In genomic region chr5:135930029-135930948, GRCh38 we compare ENCODE assay signal across 9 cellular contexts. TPM values are rescaled to one million over a fixed set of nuclear protein-coding genes. Genes with fewer than 3 reads are reported as not detected.
DNase-seq lines count a peak whose midpoint lies in the region; ATAC-seq and TF ChIP-seq lines count a peak whose summit lies in the region.
"Had no signal": no experiment of that assay in that cellular context is flagged by ENCODE, and none has a peak within 500 bp of the region (broad histone marks: within the 10 kb centered on the region; RNA-seq: fewer than 3 reads in every experiment).

No MANE protein-coding gene starts in this region.

- no peak overlapping the region for H3K27ac Mint-ChIP-seq in dendritic cell treated with granulocyte-macrophage colony-stimulating factor and Interleukin-4, amounts not matched to agents 40 ng/mL and 50 ng/mL, for 4 days
- H3K27ac Mint-ChIP-seq in memory B cell: no peak overlapping the region

- no peaks in the 10 kb centered on the region for H3K9me3 Mint-ChIP-seq in dendritic cell treated with granulocyte-macrophage colony-stimulating factor and Interleukin-4, amounts not matched to agents 40 ng/mL and 50 ng/mL, for 4 days
- H3K9me3 Mint-ChIP-seq in memory B cell: no peaks in the 10 kb centered on the region

- H3K4me1 ChIP-seq in BE2C: no peaks in the 10 kb centered on the region

- H3K4me1 Mint-ChIP-seq in dendritic cell treated with granulocyte-macrophage colony-stimulating factor and Interleukin-4, amounts not matched to agents 40 ng/mL and 50 ng/mL, for 4 days (ENCODE audit: low read depth): peaks cover 5% of the 10 kb centered on the region
- H3K4me1 Mint-ChIP-seq in memory B cell: no peaks in the 10 kb centered on the region

- no peaks in the 10 kb centered on the region for H3K36me3 Mint-ChIP-seq in dendritic cell treated with granulocyte-macrophage colony-stimulating factor and Interleukin-4, amounts not matched to agents 40 ng/mL and 50 ng/mL, for 4 days (ENCODE audit: low read depth)
- no peaks in the 10 kb centered on the region for H3K36me3 Mint-ChIP-seq in memory B cell
- H3K36me3 Mint-ChIP-seq: naive B cell had no signal

- H3K9me3 ChIP-seq in BE2C: no peaks in the 10 kb centered on the region

- DNase-seq in left ventricle myocardium superior (peak; percentile 27), left cardiac atrium (no peak), memory B cell (ENCODE audit: low spot score in 2 of 2) (no peak), BE2C (no peak)
- DNase-seq: naive B cell had no signal

- H3K36me3 ChIP-seq in BE2C: no peaks in the 10 kb centered on the region

- H3K4me3 ChIP-seq in BE2C (ENCODE audit: low read depth, low read length): no peak overlapping the region

- peaks cover 69% of the 10 kb centered on the region for H3K27me3 Mint-ChIP-seq in dendritic cell treated with granulocyte-macrophage colony-stimulating factor and Interleukin-4, amounts not matched to agents 40 ng/mL and 50 ng/mL, for 4 days
- H3K27me3 Mint-ChIP-seq in memory B cell: peaks cover 20% of the 10 kb centered on the region

- TF ChIP-seq CTCF in BE2C (IDR thresholded peaks at IDR 0.05; ENCODE audit: low read depth, low read length): no peak

- intact Hi-C loops in left ventricle myocardium superior (cut with micrococcal nuclease) (no loop called here), left cardiac atrium (cut with DNase I) (no loop called here)
- intact Hi-C loops in dendritic cell treated with granulocyte-macrophage colony-stimulating factor and Interleukin-4, amounts not matched to agents 40 ng/mL and 50 ng/mL, for 4 days (cut with micrococcal nuclease): no loop called here

- peak overlapping the region; percentile 44 for H3K4me3 Mint-ChIP-seq in dendritic cell treated with granulocyte-macrophage colony-stimulating factor and Interleukin-4, amounts not matched to agents 40 ng/mL and 50 ng/mL, for 4 days
- H3K4me3 Mint-ChIP-seq in memory B cell: peak overlapping the region; percentile 17

- ATAC-seq in left ventricle myocardium superior (no peak), left cardiac atrium (no peak), memory B cell (ENCODE audit: low read depth) (no peak), GM18519 (IDR thresholded peaks at IDR 0.05; ENCODE audit: low FRiP score, unreplicated experiment) (no peak), HG03521 (IDR thresholded peaks at IDR 0.05; ENCODE audit: unreplicated experiment) (no peak), GM18867 (IDR thresholded peaks at IDR 0.05; ENCODE audit: unreplicated experiment) (no peak)

- H3K27me3 ChIP-seq in BE2C: peaks cover 74% of the 10 kb centered on the region

RNA-seq across cellular contexts. Expression of gene LECT2, which starts 24.5 kb away (rescaled TPM):
- not detected for total RNA-seq in left ventricle myocardium superior
- total RNA-seq in left cardiac atrium: not detected
- polyA plus RNA-seq in BE2C (2012; ENCODE audit: insufficient read depth, insufficient read length, low read depth): not detected

RNA-seq across cellular contexts. Expression of gene IL9, which starts 34.6 kb away (rescaled TPM):
- total RNA-seq in left ventricle myocardium superior (not detected), left cardiac atrium (not detected)
- polyA plus RNA-seq in BE2C (2012; ENCODE audit: insufficient read depth, insufficient read length, low read depth): not detected
